In the genomic region with DNA sequence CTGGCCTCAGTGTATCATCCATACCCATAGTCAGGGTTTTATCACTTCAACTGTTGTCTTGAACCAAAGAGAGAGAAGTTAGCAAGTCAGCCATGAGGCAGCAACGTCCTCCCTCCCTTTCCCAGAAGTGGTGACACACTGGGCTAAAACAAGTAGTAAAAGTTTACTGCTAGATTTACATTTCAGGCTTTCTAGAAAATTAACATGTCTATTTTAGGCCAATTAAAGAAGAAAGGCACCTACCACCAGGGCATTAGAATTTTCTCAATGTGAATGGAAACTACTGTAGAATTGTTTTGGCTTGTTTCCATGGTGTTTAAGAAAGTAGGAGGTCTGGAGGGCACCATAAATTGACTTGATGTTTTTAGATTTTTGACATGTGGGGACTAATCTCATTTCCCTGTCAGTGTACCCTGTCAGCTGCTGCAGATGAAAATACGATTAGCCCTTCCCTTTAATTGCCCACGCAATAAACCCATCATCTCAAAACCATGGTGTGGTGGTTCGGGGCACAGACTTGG, we compare ENCODE assay signal across 12 cellular contexts.
DNase-seq lines count a peak whose midpoint lies in the region; ATAC-seq and TF ChIP-seq lines count a peak whose summit lies in the region.
"Had no signal": no experiment of that assay in that cellular context is flagged by ENCODE, and none has a peak within 500 bp of the region (broad histone marks: within the 10 kb centered on the region; RNA-seq: fewer than 3 reads in every experiment).

No MANE protein-coding gene starts in this region.

- H3K36me3 Mint-ChIP-seq in glutamatergic neuron (ENCODE audit: unreplicated experiment), result no peaks in the 10 kb centered on the region
- H3K36me3 Mint-ChIP-seq in stimulated activated naive CD8-positive, alpha-beta T cell treated with anti-CD3 and anti-CD28 coated beads, Interleukin-15, Interleukin-2, amounts not matched to agents 100 ng/mL and 50 ng/mL, for 24 hours (ENCODE audit: low read depth), result no peaks in the 10 kb centered on the region
- H3K36me3 Mint-ChIP-seq: mesothelial cell of epicardium had no signal

- peaks cover 42% of the 10 kb centered on the region for H3K4me1 Mint-ChIP-seq in stimulated activated naive CD8-positive, alpha-beta T cell treated with anti-CD3 and anti-CD28 coated beads, Interleukin-15, amount 100 ng/mL, for 72 hours
- peaks cover 45% of the 10 kb centered on the region for H3K4me1 Mint-ChIP-seq in glutamatergic neuron (ENCODE audit: low read depth, unreplicated experiment)
- peaks cover 51% of the 10 kb centered on the region for H3K4me1 Mint-ChIP-seq in stimulated activated naive CD8-positive, alpha-beta T cell treated with anti-CD3 and anti-CD28 coated beads, Interleukin-15, Interleukin-2, amounts not matched to agents 100 ng/mL and 50 ng/mL, for 24 hours (ENCODE audit: low read depth)

- TF ChIP-seq CTCF in glutamatergic neuron (IDR thresholded peaks at IDR 0.05; ENCODE audit: partially characterized antibody, unreplicated experiment) (no peak), BE2C (IDR thresholded peaks at IDR 0.05; ENCODE audit: low read depth, low read length) (no peak)

- H3K36me3 ChIP-seq in NT2/D1 (ENCODE audit: insufficient read depth, insufficient read length, low read length) (no peaks in the 10 kb centered on the region), BE2C (no peaks in the 10 kb centered on the region)

- peaks cover 8% of the 10 kb centered on the region for H3K27me3 Mint-ChIP-seq in stimulated activated naive CD8-positive, alpha-beta T cell treated with anti-CD3 and anti-CD28 coated beads, Interleukin-15, amount 100 ng/mL, for 72 hours
- H3K27me3 Mint-ChIP-seq in glutamatergic neuron (ENCODE audit: unreplicated experiment), result peaks cover 6% of the 10 kb centered on the region
- H3K27me3 Mint-ChIP-seq in stimulated activated naive CD8-positive, alpha-beta T cell treated with anti-CD3 and anti-CD28 coated beads, Interleukin-15, Interleukin-2, amounts not matched to agents 100 ng/mL and 50 ng/mL, for 24 hours, result peaks cover 13% of the 10 kb centered on the region
- H3K27me3 Mint-ChIP-seq: progenitor cell of endocrine pancreas had no signal

- H3K9ac ChIP-seq in NT2/D1 (ENCODE audit: insufficient read length, low read depth), result no peak overlapping the region

- no peaks in the 10 kb centered on the region for H3K27me3 ChIP-seq in NT2/D1 (ENCODE audit: insufficient read depth, insufficient read length)
- no peaks in the 10 kb centered on the region for H3K27me3 ChIP-seq in BE2C

- no peak for DNase-seq in stimulated activated naive CD8-positive, alpha-beta T cell treated with anti-CD3 and anti-CD28 coated beads, Interleukin-15, Interleukin-2, amounts not matched to agents 100 U/mL and 50 U/mL, for 24 hours
- no peak for DNase-seq in stimulated activated naive CD8-positive, alpha-beta T cell treated with anti-CD3 and anti-CD28 coated beads, Interleukin-15, amount 100 ng/mL, for 72 hours
- DNase-seq in NT2/D1 (ENCODE audit: low read depth, low spot score) (peak; percentile 56), glutamatergic neuron (no peak), BE2C (no peak), pons (ENCODE audit: low spot score) (no peak)
- DNase-seq: activated effector memory CD4-positive, alpha-beta T cell treated with anti-CD3 and anti-CD28 coated beads, Interleukin-2, amount 50 U/mL, for 16 hours; caudate nucleus had no signal

- H3K4me3 ChIP-seq in NT2/D1 (ENCODE audit: insufficient read length, low read depth) (no peak overlapping the region), BE2C (ENCODE audit: low read depth, low read length) (no peak overlapping the region)

- peak; percentile 21 for ATAC-seq in stimulated activated naive CD8-positive, alpha-beta T cell treated with anti-CD3 and anti-CD28 coated beads, Interleukin-15, Interleukin-2, amounts not matched to agents 100 U/mL and 50 U/mL, for 24 hours
- ATAC-seq in stimulated activated naive CD8-positive, alpha-beta T cell treated with anti-CD3 and anti-CD28 coated beads, Interleukin-15, amount 100 ng/mL, for 72 hours, result no peak
- ATAC-seq in HG02938 (IDR thresholded peaks at IDR 0.05; ENCODE audit: unreplicated experiment), result no peak

- no peak overlapping the region for H3K4me3 Mint-ChIP-seq in stimulated activated naive CD8-positive, alpha-beta T cell treated with anti-CD3 and anti-CD28 coated beads, Interleukin-15, amount 100 ng/mL, for 72 hours
- H3K4me3 Mint-ChIP-seq in glutamatergic neuron (ENCODE audit: unreplicated experiment), result no peak overlapping the region
- H3K4me3 Mint-ChIP-seq in stimulated activated naive CD8-positive, alpha-beta T cell treated with anti-CD3 and anti-CD28 coated beads, Interleukin-15, Interleukin-2, amounts not matched to agents 100 ng/mL and 50 ng/mL, for 24 hours, result no peak overlapping the region
- H3K4me3 Mint-ChIP-seq: mesothelial cell of epicardium had no signal

- H3K9me3 ChIP-seq in NT2/D1 (ENCODE audit: insufficient read depth, low read length) (no peaks in the 10 kb centered on the region), BE2C (no peaks in the 10 kb centered on the region)

- no peak overlapping the region for H3K27ac Mint-ChIP-seq in stimulated activated naive CD8-positive, alpha-beta T cell treated with anti-CD3 and anti-CD28 coated beads, Interleukin-15, amount 100 ng/mL, for 72 hours
- peak overlapping the region; percentile 28 for H3K27ac Mint-ChIP-seq in glutamatergic neuron (ENCODE audit: unreplicated experiment)
- peak overlapping the region; percentile 85 for H3K27ac Mint-ChIP-seq in stimulated activated naive CD8-positive, alpha-beta T cell treated with anti-CD3 and anti-CD28 coated beads, Interleukin-15, Interleukin-2, amounts not matched to agents 100 ng/mL and 50 ng/mL, for 24 hours
- H3K27ac Mint-ChIP-seq: mesothelial cell of epicardium, progenitor cell of endocrine pancreas had no signal

- H3K4me1 ChIP-seq in NT2/D1 (ENCODE audit: insufficient read depth, insufficient read length) (no peaks in the 10 kb centered on the region), BE2C (peaks cover 11% of the 10 kb centered on the region)

- H3K9me3 Mint-ChIP-seq in stimulated activated naive CD8-positive, alpha-beta T cell treated with anti-CD3 and anti-CD28 coated beads, Interleukin-15, amount 100 ng/mL, for 72 hours, result no peaks in the 10 kb centered on the region
- H3K9me3 Mint-ChIP-seq in glutamatergic neuron (ENCODE audit: unreplicated experiment), result no peaks in the 10 kb centered on the region
- no peaks in the 10 kb centered on the region for H3K9me3 Mint-ChIP-seq in stimulated activated naive CD8-positive, alpha-beta T cell treated with anti-CD3 and anti-CD28 coated beads, Interleukin-15, Interleukin-2, amounts not matched to agents 100 ng/mL and 50 ng/mL, for 24 hours
- H3K9me3 Mint-ChIP-seq: mesothelial cell of epicardium had no signal

Comparison
In these comparisons a context has a peak if more than half of its experiments do, and no peak if none do; other contexts are left out.
1. H3K27ac Mint-ChIP-seq: peak in glutamatergic neuron (single experiment) and stimulated activated naive CD8-positive, alpha-beta T cell treated with anti-CD3 and anti-CD28 coated beads, Interleukin-15, Interleukin-2, amounts not matched to agents 100 ng/mL and 50 ng/mL, for 24 hours (single experiment); none in stimulated activated naive CD8-positive, alpha-beta T cell treated with anti-CD3 and anti-CD28 coated beads, Interleukin-15, amount 100 ng/mL, for 72 hours (0 of 2).